34 cellular contexts compared by ENCODE assay signal in the genomic region with DNA sequence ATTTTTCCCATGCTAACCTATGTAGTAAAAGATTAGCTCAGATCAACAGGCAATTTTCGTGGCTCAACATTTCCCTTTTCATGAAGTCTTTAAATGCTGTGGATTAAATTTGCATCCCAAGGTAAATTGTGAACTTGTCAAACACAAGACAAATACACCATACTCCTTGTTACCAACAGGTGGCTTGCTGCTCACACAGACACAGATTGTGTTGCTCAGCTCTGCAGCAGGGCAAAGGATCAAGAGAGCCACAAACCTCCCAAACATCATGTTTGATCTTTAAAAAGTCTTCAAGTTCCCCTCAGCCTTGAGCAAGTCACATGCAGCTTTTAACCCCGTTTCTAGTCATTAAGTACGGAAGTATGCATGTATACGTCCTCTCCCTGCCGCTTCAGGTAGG.
DNase-seq lines count a peak whose midpoint lies in the region; ATAC-seq and TF ChIP-seq lines count a peak whose summit lies in the region.
"Had no signal": no experiment of that assay in that cellular context is flagged by ENCODE, and none has a peak within 500 bp of the region (broad histone marks: within the 10 kb centered on the region; RNA-seq: fewer than 3 reads in every experiment).

No MANE protein-coding gene starts in this region.

- H3K9me3 ChIP-seq in mucosa of descending colon (no peaks in the 10 kb centered on the region), sigmoid colon (no peaks in the 10 kb centered on the region)
- H3K9me3 ChIP-seq: adrenal gland, body of pancreas, left ventricle myocardium inferior, Peyer's patch, prostate gland, tibial artery had no signal

- H4K5ac ChIP-seq in mesendoderm (ENCODE audit: low read length), result no peak overlapping the region

- no peaks in the 10 kb centered on the region for H3K79me1 ChIP-seq in mesendoderm (ENCODE audit: low read length)

- DNase-seq in GM12865 (ENCODE audit: low read depth), result peak; percentile 1
- peak; percentile 5 for DNase-seq in HEK293T (ENCODE audit: extremely low spot score)
- DNase-seq in SK-MEL-5 (ENCODE audit: low read depth, low spot score), result peak; percentile 11
- peak; percentile 46 for DNase-seq in mesendoderm
- DNase-seq in mucosa of descending colon, result no peak
- no peak for DNase-seq in sigmoid colon
- DNase-seq: ACHN; activated CD4-positive, alpha-beta T cell treated with anti-CD3 and anti-CD28 coated beads for 4 hours; activated CD8-positive, alpha-beta T cell treated with anti-CD3 and anti-CD28 coated beads, Interleukin-2, amount 10 ng/mL, durations not matched to agents 7 days and 5 days; activated naive CD4-positive, alpha-beta T cell treated with anti-CD3 and anti-CD28 coated beads, Interleukin-2, amount 10 ng/mL, durations not matched to agents 7 days and 5 days; body of pancreas; CD8-positive, alpha-beta memory T cell; DMS79; GF-D8; glutamatergic neuron; HCEC 1CT; IMR-90; islet precursor cell; left ventricle myocardium inferior; naive B cell; NCI-H1092 treated with DMSO at 0.1 percent for 48 hours; NCI-H1930; NCI-H524; Peyer's patch; SIG-M5; stimulated activated CD4-positive, alpha-beta T cell treated with anti-CD3 and anti-CD28 coated beads, Interleukin-4, amount 100 ng/mL, for 1 hour; T-helper 9 cell; tibial artery had no signal

- H3K27ac ChIP-seq in mesendoderm (ENCODE audit: low read depth, low read length), result no peak overlapping the region
- H3K27ac ChIP-seq in sigmoid colon, result no peak overlapping the region
- H3K27ac ChIP-seq: adrenal gland, body of pancreas, left ventricle myocardium inferior, Peyer's patch, prostate gland, tibial artery, VCaP had no signal

- no peak for TF ChIP-seq CTCF in GM12865 (IDR thresholded peaks at IDR 0.05; ENCODE audit: insufficient read depth, low read depth, low read length, missing control alignments)
- TF ChIP-seq CTCF in mucosa of descending colon (IDR thresholded peaks at IDR 0.05), result no peak
- no peak for TF ChIP-seq CTCF in sigmoid colon (IDR thresholded peaks at IDR 0.05)

- no peak overlapping the region for H3K18ac ChIP-seq in mesendoderm (ENCODE audit: low read length)

- no peak overlapping the region for H3K4me2 ChIP-seq in mesendoderm (ENCODE audit: low read length)

- no peak overlapping the region for H3K23ac ChIP-seq in mesendoderm (ENCODE audit: low read length)

- no peak for TF ChIP-seq EP300 in sigmoid colon (IDR thresholded peaks at IDR 0.05)

- no peak overlapping the region for H2BK120ac ChIP-seq in mesendoderm (ENCODE audit: low read depth, low read length)

- H3K4me1 ChIP-seq in mesendoderm (ENCODE audit: control insufficient read depth, low read depth, low read length) (no peaks in the 10 kb centered on the region), mucosa of descending colon (ENCODE audit: low read depth) (no peaks in the 10 kb centered on the region), sigmoid colon (no peaks in the 10 kb centered on the region)
- H3K4me1 ChIP-seq: adrenal gland, body of pancreas, left ventricle myocardium inferior, Peyer's patch, prostate gland, tibial artery had no signal

- H2AK5ac ChIP-seq in mesendoderm (ENCODE audit: low read length), result no peak overlapping the region

- H2BK5ac ChIP-seq in mesendoderm (ENCODE audit: low read length), result no peak overlapping the region

- no peaks in the 10 kb centered on the region for H3K36me3 ChIP-seq in mesendoderm (ENCODE audit: control insufficient read depth, insufficient read depth, low read length)
- no peaks in the 10 kb centered on the region for H3K36me3 ChIP-seq in mucosa of descending colon (ENCODE audit: low read depth)
- no peaks in the 10 kb centered on the region for H3K36me3 ChIP-seq in sigmoid colon
- H3K36me3 ChIP-seq: adrenal gland, left ventricle myocardium inferior, Peyer's patch, prostate gland, tibial artery had no signal

- H3K9ac ChIP-seq in mesendoderm (ENCODE audit: low read length), result no peak overlapping the region

- TF ChIP-seq POLR2A in sigmoid colon (IDR thresholded peaks at IDR 0.05), result no peak

- H3K4ac ChIP-seq in mesendoderm (ENCODE audit: low read depth, low read length), result no peak overlapping the region

- no peak overlapping the region for H4K8ac ChIP-seq in mesendoderm (ENCODE audit: low read depth, low read length)

- WGBS in mesendoderm (ENCODE audit: extremely low coverage, insufficient coverage, low lambda C conversion rate), result no CpG with 5 or more reads among the region's 5 CpGs
- 65 to 72% methylated on average over 5 of the region's 5 CpGs for WGBS in sigmoid colon, 2 donors

- POLR2A ChIA-PET in HEK293T (lab: Yijun Ruan, JAX), result no interaction called here

- intact Hi-C loops in mucosa of descending colon (cut with DNase I, micrococcal nuclease), result no loop called here
- intact Hi-C loops in sigmoid colon (cut with DNase I), result no loop called here

- H3K27me3 ChIP-seq in mesendoderm (ENCODE audit: insufficient read depth, low read length, poor library complexity), result no peaks in the 10 kb centered on the region
- H3K27me3 ChIP-seq in sigmoid colon, result no peaks in the 10 kb centered on the region
- H3K27me3 ChIP-seq: adrenal gland, body of pancreas, Peyer's patch, tibial artery had no signal

- ATAC-seq in mucosa of descending colon, result no peak
- ATAC-seq in GM18517 (IDR thresholded peaks at IDR 0.05; ENCODE audit: unreplicated experiment), result no peak
- ATAC-seq: activated CD8-positive, alpha-beta T cell treated with anti-CD3 and anti-CD28 coated beads, Interleukin-2, amount 10 ng/mL, durations not matched to agents 7 days and 5 days; activated T-helper 17 cell treated with anti-CD3 and anti-CD28 coated beads, Interleukin-2, amount 50 U/mL, for 72 hours; body of pancreas; sciatic nerve had no signal

- H3K79me2 ChIP-seq in mesendoderm (ENCODE audit: control insufficient read depth, insufficient read depth, low read length), result no peaks in the 10 kb centered on the region

- H3K56ac ChIP-seq in mesendoderm (ENCODE audit: low read length), result no peak overlapping the region

- H2BK15ac ChIP-seq in mesendoderm (replicated peaks; ENCODE audit: low read depth), result no peak overlapping the region

- in situ Hi-C loops in SK-MEL-5 (cut with HindIII; ENCODE audit: low pct_unique_long_range_greater_than_20kb, low sequenced_read_pairs), result no loop called here

- H3K4me3 ChIP-seq in GM12865 (ENCODE audit: low read depth, low read length) (no peak overlapping the region), mesendoderm (ENCODE audit: low read length) (no peak overlapping the region), mucosa of descending colon (no peak overlapping the region), sigmoid colon (no peak overlapping the region)
- H3K4me3 ChIP-seq: adrenal gland, body of pancreas, left ventricle myocardium inferior, Peyer's patch, prostate gland, tibial artery had no signal

- CTCF ChIA-PET in HEK293T (lab: Yijun Ruan, JAX), result no interaction called here

TF ChIP-seq in HEK293T, 16 proteins besides CTCF, POLR2A, EP300 and RAD21:
- TF ChIP-seq TARDBP (IDR thresholded peaks at IDR 0.05) (no peak), HDGF (IDR thresholded peaks at IDR 0.05; ENCODE audit: borderline replicate concordance) (no peak), FOXA1 (IDR thresholded peaks at IDR 0.05) (no peak), NFRKB (IDR thresholded peaks at IDR 0.05) (no peak), FOXK2 (IDR thresholded peaks at IDR 0.05) (no peak), ELF4 (IDR thresholded peaks at IDR 0.05) (no peak), L3MBTL2 (conservative IDR thresholded peaks at IDR 0.05) (no peak), BHLHE40 (IDR thresholded peaks at IDR 0.05; ENCODE audit: borderline replicate concordance) (no peak)

Comparison
In these comparisons a context has a peak if more than half of its experiments do, and no peak if none do; other contexts are left out.
1. DNase-seq: peak in GM12865 (single experiment), HEK293T (single experiment), SK-MEL-5 (single experiment) and mesendoderm (single experiment); none in mucosa of descending colon (0 of 3) and sigmoid colon (single experiment).